Comparison of ENCODE assay signal across 8 cellular contexts in genomic region chr5:160311491-160312138, GRCh38. TPM values are rescaled to one million over a fixed set of nuclear protein-coding genes. Genes with fewer than 3 reads are reported as not detected.
DNase-seq lines count a peak whose midpoint lies in the region; ATAC-seq, FAIRE-seq and TF ChIP-seq lines count a peak whose summit lies in the region.

No MANE protein-coding gene starts in this region.

- no peaks in the 10 kb centered on the region for H3K36me3 Mint-ChIP-seq in activated naive CD4-positive, alpha-beta T cell treated with anti-CD3 and anti-CD28 coated beads for 36 hours (ENCODE audit: low read depth)

- H3K9me3 ChIP-seq in RWPE2 (ENCODE audit: severe bottlenecking) (no peaks in the 10 kb centered on the region), pancreas (no peaks in the 10 kb centered on the region)

- peaks cover 49% of the 10 kb centered on the region for H3K27me3 Mint-ChIP-seq in activated naive CD4-positive, alpha-beta T cell treated with anti-CD3 and anti-CD28 coated beads for 36 hours (ENCODE audit: low read depth)

- ATAC-seq in RWPE2 (ENCODE audit: low read depth), result peak; percentile 49
- peak; percentile 33 to 48 (median 38) for ATAC-seq in pancreas

- peaks cover 22% of the 10 kb centered on the region for H3K4me1 ChIP-seq in RWPE2 (ENCODE audit: insufficient read depth, poor library complexity, severe bottlenecking)
- peaks cover 0 to 3% (median 0%) of the 10 kb centered on the region in 3 donors for H3K4me1 ChIP-seq in pancreas

- no peaks in the 10 kb centered on the region for H3K9me3 Mint-ChIP-seq in activated naive CD4-positive, alpha-beta T cell treated with anti-CD3 and anti-CD28 coated beads for 36 hours

- no peak for DNase-seq in activated naive CD4-positive, alpha-beta T cell treated with anti-CD3 and anti-CD28 coated beads for 36 hours
- no peak for DNase-seq in activated naive CD4-positive, alpha-beta T cell treated with anti-CD3 and anti-CD28 coated beads, Interleukin-2, amount 50 U/mL, for 16 hours
- DNase-seq in RWPE2 (ENCODE audit: low spot score), result peak; percentile 61
- DNase-seq in fibroblast of villous mesenchyme (ENCODE audit: low read depth), result no peak
- DNase-seq in pancreas, result peak in 2 of 6 donors; percentile 60 to 61
- no peak for DNase-seq in stimulated activated CD4-positive, alpha-beta T cell treated with anti-CD3 and anti-CD28 coated beads, Interleukin-4, amount 100 ng/mL, for 1 hour
- DNase-seq in NCI-H1048 (lab: John Stamatoyannopoulos, UW), result no peak
- no peak for DNase-seq in activated CD4-positive, alpha-beta T cell treated with anti-CD3 and anti-CD28 coated beads, Interleukin-2, amount 50 U/mL, for 48 hours

- FAIRE-seq in pancreas (lab: Jason Lieb, UNC), result no peak

- H3K27ac ChIP-seq in RWPE2 (ENCODE audit: poor library complexity, severe bottlenecking), result peak overlapping the region; percentile 44
- no peak overlapping the region for H3K27ac ChIP-seq in pancreas

- CTCF ChIA-PET in activated naive CD4-positive, alpha-beta T cell treated with anti-CD3 and anti-CD28 coated beads for 36 hours (lab: Charles Lee), result no interaction called here

- peak overlapping the region; percentile 20 for H3K4me3 Mint-ChIP-seq in activated naive CD4-positive, alpha-beta T cell treated with anti-CD3 and anti-CD28 coated beads for 36 hours

- H3K4me1 Mint-ChIP-seq in activated naive CD4-positive, alpha-beta T cell treated with anti-CD3 and anti-CD28 coated beads for 36 hours (ENCODE audit: low read depth), result peaks cover 7% of the 10 kb centered on the region

- no peak overlapping the region for H3K27ac Mint-ChIP-seq in activated naive CD4-positive, alpha-beta T cell treated with anti-CD3 and anti-CD28 coated beads for 36 hours

- WGBS in pancreas, 2 donors, result 6 to 7% methylated on average over 42 to 45 of the region's 45 CpGs

- intact Hi-C loops in activated naive CD4-positive, alpha-beta T cell treated with anti-CD3 and anti-CD28 coated beads for 36 hours (cut with micrococcal nuclease), result no loop called here
- intact Hi-C loops in pancreas (cut with DNase I), result no loop called here

- peak overlapping the region; percentile 92 for H3K4me3 ChIP-seq in RWPE2 (ENCODE audit: severe bottlenecking)
- H3K4me3 ChIP-seq in fibroblast of villous mesenchyme (ENCODE audit: low read depth, low read length), result peak overlapping the region; percentile 71
- H3K4me3 ChIP-seq in pancreas, result peak overlapping the region; percentile 23 to 54 (median 32)

- no peaks in the 10 kb centered on the region for H3K27me3 ChIP-seq in RWPE2 (ENCODE audit: insufficient read depth, poor library complexity, severe bottlenecking)
- peaks cover 0 to 17% (median 2%) of the 10 kb centered on the region in 4 donors for H3K27me3 ChIP-seq in pancreas

- H3K36me3 ChIP-seq in RWPE2 (ENCODE audit: low read depth) (peaks cover 20% of the 10 kb centered on the region), pancreas (no peaks in the 10 kb centered on the region)

- TF ChIP-seq CTCF in RWPE2 (IDR thresholded peaks at IDR 0.05; ENCODE audit: poor library complexity, severe bottlenecking), result no peak
- no peak for TF ChIP-seq CTCF in fibroblast of villous mesenchyme (IDR thresholded peaks at IDR 0.05; ENCODE audit: insufficient read depth, low read depth, low read length)
- TF ChIP-seq CTCF in pancreas (IDR thresholded peaks at IDR 0.05), result no peak

RNA-seq across cellular contexts. Expression of gene CCNJL, which starts 0.7 kb away (rescaled TPM):
- total RNA-seq in activated naive CD4-positive, alpha-beta T cell treated with anti-CD3 and anti-CD28 coated beads for 36 hours, result not detected
- 0.86 and 1.3 TPM in 2 replicates for total RNA-seq in fibroblast of villous mesenchyme
- total RNA-seq in pancreas, result under 1 TPM; 0.06 to 0.58 (median 0.17) TPM
- under 1 TPM; 0.08 to 0.16 TPM for polyA plus RNA-seq in pancreas

RNA-seq across cellular contexts. Expression of gene C1QTNF2, which starts 58.8 kb away (rescaled TPM):
- total RNA-seq in activated naive CD4-positive, alpha-beta T cell treated with anti-CD3 and anti-CD28 coated beads for 36 hours, result not detected
- total RNA-seq in fibroblast of villous mesenchyme (0.43 and 0.64 TPM in 2 replicates), pancreas (under 1 TPM in 4 of 6 donors, not detected in 2; 0.09 to 0.41 (median 0.19) TPM)
- polyA plus RNA-seq in pancreas, result under 1 TPM; 0.27 to 0.38 TPM

Comparison
In these comparisons a context has a peak if more than half of its experiments do, and no peak if none do; other contexts are left out.
1. H3K4me3 ChIP-seq: peak in every context shown above with its lines; median percentile 92 in RWPE2; 71 in fibroblast of villous mesenchyme; 32 in pancreas.